In genomic region chrX:108034725-108035124, GRCh38 we compare ENCODE assay signal across 17 cellular contexts. TPM values are rescaled to one million over a fixed set of nuclear protein-coding genes. Genes with fewer than 3 reads are reported as not detected.
DNase-seq lines count a peak whose midpoint lies in the region; ATAC-seq, FAIRE-seq and TF ChIP-seq lines count a peak whose summit lies in the region.
"Had no signal": no experiment of that assay in that cellular context is flagged by ENCODE, and none has a peak within 500 bp of the region (broad histone marks: within the 10 kb centered on the region; RNA-seq: fewer than 3 reads in every experiment).

No MANE protein-coding gene starts in this region.

- no peaks in the 10 kb centered on the region for H3K9me3 Mint-ChIP-seq in astrocyte (ENCODE audit: unreplicated experiment)
- H3K9me3 Mint-ChIP-seq in activated naive CD4-positive, alpha-beta T cell treated with anti-CD3 and anti-CD28 coated beads, Interleukin-2, amount 10 ng/mL, durations not matched to agents 7 days and 5 days: no peaks in the 10 kb centered on the region
- H3K9me3 Mint-ChIP-seq: CD4-positive, CD25-positive, alpha-beta regulatory T cell had no signal

- no peak for TF ChIP-seq CTCF in astrocyte (IDR thresholded peaks at IDR 0.05; ENCODE audit: insufficient read depth, low read depth, low read length)
- no peak for TF ChIP-seq CTCF in transverse colon (IDR thresholded peaks at IDR 0.05)

- H3K9ac ChIP-seq in astrocyte (ENCODE audit: low read length): no peak overlapping the region
- H3K9ac ChIP-seq: BLaER1 treated with 17β-estradiol and CSF1 and Interleukin-3, amounts not matched to agents 10 nM and 100 nM; GM23248 had no signal

- peak; percentile 75 for FAIRE-seq in astrocyte (lab: Jason Lieb, UNC)
- FAIRE-seq: GM12878, GM18507, H54 had no signal

- in situ Hi-C loops in HAP-1 (cut with MboI; ENCODE audit: low sequenced_read_pairs): no loop called here
- in situ Hi-C loops in transverse colon (cut with MboI; ENCODE audit: low pct_ligation_motif_present in 1 of 4, low pct_unique_long_range_greater_than_20kb in 1 of 4, low sequenced_read_pairs in 3 of 4): no loop called here

- H3K4me1 Mint-ChIP-seq in astrocyte (ENCODE audit: low read depth, unreplicated experiment): peaks cover 8% of the 10 kb centered on the region
- no peaks in the 10 kb centered on the region for H3K4me1 Mint-ChIP-seq in activated naive CD4-positive, alpha-beta T cell treated with anti-CD3 and anti-CD28 coated beads, Interleukin-2, amount 10 ng/mL, durations not matched to agents 7 days and 5 days

- H3K4me3 Mint-ChIP-seq in astrocyte (ENCODE audit: unreplicated experiment): no peak overlapping the region
- H3K4me3 Mint-ChIP-seq in activated naive CD4-positive, alpha-beta T cell treated with anti-CD3 and anti-CD28 coated beads, Interleukin-2, amount 10 ng/mL, durations not matched to agents 7 days and 5 days: no peak overlapping the region
- H3K4me3 Mint-ChIP-seq: CD4-positive, CD25-positive, alpha-beta regulatory T cell had no signal

- ATAC-seq in left colon: peak; percentile 65
- ATAC-seq: GM12878 had no signal

- TF ChIP-seq POLR2A in transverse colon (IDR thresholded peaks at IDR 0.05): no peak

- H3K36me3 Mint-ChIP-seq in astrocyte (ENCODE audit: low read depth, unreplicated experiment): no peaks in the 10 kb centered on the region
- H3K36me3 Mint-ChIP-seq in activated naive CD4-positive, alpha-beta T cell treated with anti-CD3 and anti-CD28 coated beads, Interleukin-2, amount 10 ng/mL, durations not matched to agents 7 days and 5 days: no peaks in the 10 kb centered on the region

- no peaks in the 10 kb centered on the region for H3K36me3 ChIP-seq in HAP-1 (replicated peaks)
- no peaks in the 10 kb centered on the region for H3K36me3 ChIP-seq in astrocyte (ENCODE audit: insufficient read depth, low read length)
- H3K36me3 ChIP-seq in transverse colon: no peaks in the 10 kb centered on the region
- H3K36me3 ChIP-seq: BLaER1 treated with 17β-estradiol and CSF1 and Interleukin-3, amounts not matched to agents 10 nM and 100 nM had no signal

- peaks cover 3% of the 10 kb centered on the region for H3K27me3 Mint-ChIP-seq in astrocyte (ENCODE audit: low read depth, unreplicated experiment)
- no peaks in the 10 kb centered on the region for H3K27me3 Mint-ChIP-seq in activated naive CD4-positive, alpha-beta T cell treated with anti-CD3 and anti-CD28 coated beads, Interleukin-2, amount 10 ng/mL, durations not matched to agents 7 days and 5 days
- H3K27me3 Mint-ChIP-seq: CD4-positive, CD25-positive, alpha-beta regulatory T cell had no signal

- no peaks in the 10 kb centered on the region for H4K20me1 ChIP-seq in astrocyte (ENCODE audit: insufficient read depth, low read length)
- H4K20me1 ChIP-seq: BLaER1 treated with 17β-estradiol and CSF1 and Interleukin-3, amounts not matched to agents 10 nM and 100 nM had no signal

- H3K27ac Mint-ChIP-seq in astrocyte (ENCODE audit: unreplicated experiment): no peak overlapping the region
- no peak overlapping the region for H3K27ac Mint-ChIP-seq in activated naive CD4-positive, alpha-beta T cell treated with anti-CD3 and anti-CD28 coated beads, Interleukin-2, amount 10 ng/mL, durations not matched to agents 7 days and 5 days

- H3K4me2 ChIP-seq in astrocyte (ENCODE audit: low read length): no peak overlapping the region
- H3K4me2 ChIP-seq: BLaER1 treated with 17β-estradiol and CSF1 and Interleukin-3, amounts not matched to agents 10 nM and 100 nM had no signal

- H3K79me2 ChIP-seq in astrocyte (ENCODE audit: insufficient read depth, low read length): no peaks in the 10 kb centered on the region

- no peaks in the 10 kb centered on the region for H3K27me3 ChIP-seq in HAP-1 (ENCODE audit: low read depth)
- H3K27me3 ChIP-seq in astrocyte (ENCODE audit: insufficient read depth, low read length): no peaks in the 10 kb centered on the region
- H3K27me3 ChIP-seq in transverse colon: no peaks in the 10 kb centered on the region

- H3K4me1 ChIP-seq in HAP-1: peaks cover 14% of the 10 kb centered on the region
- H3K4me1 ChIP-seq in astrocyte (ENCODE audit: insufficient read depth, low read length): peaks cover 10% of the 10 kb centered on the region
- peaks cover 0 to 24% (median 3%) of the 10 kb centered on the region in 4 donors for H3K4me1 ChIP-seq in transverse colon

- WGBS in transverse colon (ENCODE audit: low coverage in 1 of 2), 2 donors: 46 to 53% methylated on average over 2 to 3 of the region's 3 CpGs

- H3K27ac ChIP-seq in astrocyte (ENCODE audit: low read depth, low read length): no peak overlapping the region
- H3K27ac ChIP-seq in transverse colon: peak overlapping the region in 3 of 4 donors; percentile 1 to 55 (median 7)
- H3K27ac ChIP-seq: BLaER1 treated with 17β-estradiol and CSF1 and Interleukin-3, amounts not matched to agents 10 nM and 100 nM; GM23248; HL-60 had no signal

- H3K9me3 ChIP-seq in HAP-1 (no peaks in the 10 kb centered on the region), astrocyte (ENCODE audit: insufficient read depth, low read depth, low read length) (no peaks in the 10 kb centered on the region), transverse colon (no peaks in the 10 kb centered on the region)
- H3K9me3 ChIP-seq: BLaER1 treated with 17β-estradiol and CSF1 and Interleukin-3, amounts not matched to agents 10 nM and 100 nM had no signal

- H3K4me3 ChIP-seq in HAP-1: no peak overlapping the region
- H3K4me3 ChIP-seq in astrocyte (ENCODE audit: insufficient read depth, low read depth, low read length): no peak overlapping the region
- H3K4me3 ChIP-seq in transverse colon: no peak overlapping the region
- H3K4me3 ChIP-seq: BLaER1 treated with 17β-estradiol and CSF1 and Interleukin-3, amounts not matched to agents 10 nM and 100 nM; GM12878; GM23248 had no signal

- DNase-seq in HAP-1 (ENCODE audit: low spot score in 2 of 2): peak; percentile 35 to 64
- DNase-seq in astrocyte (ENCODE audit: low read depth): no peak
- no peak for DNase-seq in left colon
- no peak for DNase-seq in transverse colon
- DNase-seq in stimulated activated CD4-positive, alpha-beta T cell treated with anti-CD3 and anti-CD28 coated beads, Interleukin-4, amount 100 ng/mL, for 24 hours: no peak
- no peak for DNase-seq in NCI-H524 (lab: John Stamatoyannopoulos, UW)
- no peak for DNase-seq in activated naive CD4-positive, alpha-beta T cell treated with anti-CD3 and anti-CD28 coated beads, Interleukin-2, amount 10 ng/mL, durations not matched to agents 7 days and 5 days
- DNase-seq: 8988T; ACHN; CD4-positive, CD25-positive, alpha-beta regulatory T cell; GM23248 had no signal

- TF ChIP-seq EP300 in transverse colon (IDR thresholded peaks at IDR 0.05; ENCODE audit: low read depth): no peak

- CTCF ChIA-PET in activated naive CD4-positive, alpha-beta T cell treated with anti-CD3 and anti-CD28 coated beads, Interleukin-2, amount 10 ng/mL, durations not matched to agents 7 days and 5 days (lab: Charles Lee): no interaction called here

- intact Hi-C loops in left colon (cut with DNase I, micrococcal nuclease) (no loop called here), transverse colon (cut with DNase I; ENCODE audit: low total_unique reads) (no loop called here)

- no peak overlapping the region for H2AFZ ChIP-seq in astrocyte (ENCODE audit: low read depth, low read length)
- H2AFZ ChIP-seq: GM23248 had no signal

RNA-seq across cellular contexts. Expression of gene VSIG1, which starts 10.1 kb away (rescaled TPM):
- total RNA-seq in astrocyte (not detected in 2 replicates), left colon (under 1 TPM in 1 of 2 donors, not detected in 1; 0.50 TPM), transverse colon (under 1 TPM in 2 of 4 donors, not detected in 2; 0.37 to 0.68 TPM)
- total RNA-seq: GM12878, GM23248 had no signal

RNA-seq across cellular contexts. Expression of gene TEX13B, which starts 52.6 kb away (rescaled TPM):
- not detected in 2 replicates for total RNA-seq in astrocyte
- total RNA-seq in left colon: not detected
- not detected for total RNA-seq in transverse colon
- total RNA-seq: CD4-positive, CD25-positive, alpha-beta regulatory T cell; Daoy; GM12878; GM23248 had no signal

RNA-seq across cellular contexts. Expression of gene PSMD10, which starts 56.6 kb away (rescaled TPM):
- 47.3 and 49.6 TPM in 2 replicates for total RNA-seq in astrocyte
- total RNA-seq in left colon: 10 to 100 TPM; 31.4 to 34.8 TPM
- total RNA-seq in transverse colon: 10 to 100 TPM in 3 of 4 donors, 1 to 10 TPM in 1; 8.2 to 37.0 (median 29.9) TPM

RNA-seq across cellular contexts. Expression of gene ATG4A, which starts 56.9 kb away (rescaled TPM):
- total RNA-seq in astrocyte: 10.7 and 11.5 TPM in 2 replicates
- 10 to 100 TPM; 19.9 to 21.4 TPM for total RNA-seq in left colon
- total RNA-seq in transverse colon: 10 to 100 TPM in 3 of 4 donors, 1 to 10 TPM in 1; 3.2 to 20.9 (median 13.1) TPM

Comparison
In these comparisons a context has a peak if more than half of its experiments do, and no peak if none do; other contexts are left out.
1. DNase-seq: peak in HAP-1 (2 of 2); none in astrocyte (single experiment), left colon (0 of 2), transverse colon (single experiment), stimulated activated CD4-positive, alpha-beta T cell treated with anti-CD3 and anti-CD28 coated beads, Interleukin-4, amount 100 ng/mL, for 24 hours (single experiment), NCI-H524 (0 of 2) and activated naive CD4-positive, alpha-beta T cell treated with anti-CD3 and anti-CD28 coated beads, Interleukin-2, amount 10 ng/mL, durations not matched to agents 7 days and 5 days (single experiment).